ENCODE assay signal across 8 cellular contexts in genomic region chr6:170437719-170438401, GRCh38.
DNase-seq lines count a peak whose midpoint lies in the region; ATAC-seq and TF ChIP-seq lines count a peak whose summit lies in the region.

No MANE protein-coding gene starts in this region.

- no peaks in the 10 kb centered on the region for H3K9me3 ChIP-seq in thyroid gland

- no peak for TF ChIP-seq POLR2A in thyroid gland (IDR thresholded peaks at IDR 0.05)

- ATAC-seq in activated T-cell treated with anti-CD3 and anti-CD28 coated beads, Interleukin-2, amount 50 U/mL, for 72 hours (replicated peaks in 1 of 2) = no peak
- ATAC-seq in stimulated activated effector memory CD8-positive, alpha-beta T cell treated with anti-CD3 and anti-CD28 coated beads, Interleukin-12 subunit alpha, Interleukin-12 subunit beta, amount 100 ng/mL, for 72 hours = no peak
- no peak for ATAC-seq in HG03108 (IDR thresholded peaks at IDR 0.05; ENCODE audit: unreplicated experiment)
- no peak for ATAC-seq in GM21381 (IDR thresholded peaks at IDR 0.05; ENCODE audit: unreplicated experiment)

- no peak for TF ChIP-seq CTCF in glutamatergic neuron (IDR thresholded peaks at IDR 0.05; ENCODE audit: partially characterized antibody, unreplicated experiment)
- no peak for TF ChIP-seq CTCF in thyroid gland (IDR thresholded peaks at IDR 0.05)

- peak overlapping the region; percentile 27 to 32 for H3K4me3 Mint-ChIP-seq in activated T-cell treated with anti-CD3 and anti-CD28 coated beads, Interleukin-2, amount 50 U/mL, for 72 hours
- H3K4me3 Mint-ChIP-seq in glutamatergic neuron (ENCODE audit: unreplicated experiment) = peak overlapping the region; percentile 71
- peak overlapping the region; percentile 36 for H3K4me3 Mint-ChIP-seq in stimulated activated effector memory CD8-positive, alpha-beta T cell treated with anti-CD3 and anti-CD28 coated beads, Interleukin-12 subunit alpha, Interleukin-12 subunit beta, amount 100 ng/mL, for 72 hours

- peaks cover 3% of the 10 kb centered on the region in 2 donors for H3K36me3 Mint-ChIP-seq in activated T-cell treated with anti-CD3 and anti-CD28 coated beads, Interleukin-2, amount 50 U/mL, for 72 hours (ENCODE audit: insufficient read depth in 2 of 2)
- H3K36me3 Mint-ChIP-seq in glutamatergic neuron (ENCODE audit: unreplicated experiment) = peaks cover 9% of the 10 kb centered on the region
- H3K36me3 Mint-ChIP-seq in stimulated activated effector memory CD8-positive, alpha-beta T cell treated with anti-CD3 and anti-CD28 coated beads, Interleukin-12 subunit alpha, Interleukin-12 subunit beta, amount 100 ng/mL, for 72 hours = no peaks in the 10 kb centered on the region

- intact Hi-C loops in thyroid gland (cut with DNase I) = no loop called here

- WGBS in thyroid gland, 2 donors = 44 to 62% methylated on average over 7 to 12 of the region's 12 CpGs

- H3K27me3 Mint-ChIP-seq in activated T-cell treated with anti-CD3 and anti-CD28 coated beads, Interleukin-2, amount 50 U/mL, for 72 hours (ENCODE audit: low read depth) = no peaks in the 10 kb centered on the region
- H3K27me3 Mint-ChIP-seq in glutamatergic neuron (ENCODE audit: unreplicated experiment) = peaks cover 27% of the 10 kb centered on the region

- no peaks in the 10 kb centered on the region for H3K4me1 Mint-ChIP-seq in activated T-cell treated with anti-CD3 and anti-CD28 coated beads, Interleukin-2, amount 50 U/mL, for 72 hours (ENCODE audit: low read depth)
- peaks cover 41% of the 10 kb centered on the region for H3K4me1 Mint-ChIP-seq in glutamatergic neuron (ENCODE audit: low read depth, unreplicated experiment)
- peaks cover 4% of the 10 kb centered on the region for H3K4me1 Mint-ChIP-seq in stimulated activated effector memory CD8-positive, alpha-beta T cell treated with anti-CD3 and anti-CD28 coated beads, Interleukin-12 subunit alpha, Interleukin-12 subunit beta, amount 100 ng/mL, for 72 hours

- peaks cover 3% of the 10 kb centered on the region in 2 donors for H3K9me3 Mint-ChIP-seq in activated T-cell treated with anti-CD3 and anti-CD28 coated beads, Interleukin-2, amount 50 U/mL, for 72 hours
- H3K9me3 Mint-ChIP-seq in glutamatergic neuron (ENCODE audit: unreplicated experiment) = peaks cover 27% of the 10 kb centered on the region
- H3K9me3 Mint-ChIP-seq in stimulated activated effector memory CD8-positive, alpha-beta T cell treated with anti-CD3 and anti-CD28 coated beads, Interleukin-12 subunit alpha, Interleukin-12 subunit beta, amount 100 ng/mL, for 72 hours = peaks cover 4% of the 10 kb centered on the region

- peaks cover 4 to 13% of the 10 kb centered on the region in 2 donors for H3K4me1 ChIP-seq in thyroid gland

- no peaks in the 10 kb centered on the region for H3K27me3 ChIP-seq in thyroid gland

- H3K27ac ChIP-seq in thyroid gland = no peak overlapping the region

- H3K36me3 ChIP-seq in thyroid gland = no peaks in the 10 kb centered on the region

- peak overlapping the region in 1 of 3 donors; percentile 8 for H3K4me3 ChIP-seq in thyroid gland (replicated peaks in 1 of 3)

- no peak overlapping the region for H3K27ac Mint-ChIP-seq in activated T-cell treated with anti-CD3 and anti-CD28 coated beads, Interleukin-2, amount 50 U/mL, for 72 hours
- peak overlapping the region; percentile 99 for H3K27ac Mint-ChIP-seq in glutamatergic neuron (ENCODE audit: unreplicated experiment)
- no peak overlapping the region for H3K27ac Mint-ChIP-seq in stimulated activated effector memory CD8-positive, alpha-beta T cell treated with anti-CD3 and anti-CD28 coated beads, Interleukin-12 subunit alpha, Interleukin-12 subunit beta, amount 100 ng/mL, for 72 hours

- DNase-seq in DMS53 (lab: John Stamatoyannopoulos, UW) (peak; percentile 53), DMS53 treated with DMSO at 0.1 percent for 48 hours (lab: John Stamatoyannopoulos, UW; ENCODE audit: unreplicated experiment) (no peak), glutamatergic neuron (no peak), thyroid gland (no peak)
- DNase-seq in activated T-cell treated with anti-CD3 and anti-CD28 coated beads, Interleukin-2, amount 50 U/mL, for 72 hours = no peak
- no peak for DNase-seq in stimulated activated effector memory CD8-positive, alpha-beta T cell treated with anti-CD3 and anti-CD28 coated beads, Interleukin-12 subunit alpha, Interleukin-12 subunit beta, amount 100 ng/mL, for 72 hours (ENCODE audit: low spot score in 2 of 2)
